ENCODE assay signal across 20 cellular contexts in genomic region chr3:29026959-29027358, GRCh38.
DNase-seq lines count a peak whose midpoint lies in the region; ATAC-seq, FAIRE-seq and TF ChIP-seq lines count a peak whose summit lies in the region.
"Had no signal": no experiment of that assay in that cellular context is flagged by ENCODE, and none has a peak within 500 bp of the region (broad histone marks: within the 10 kb centered on the region; RNA-seq: fewer than 3 reads in every experiment).

No MANE protein-coding gene starts in this region.

- peak overlapping the region; percentile 49 for H3K4me2 ChIP-seq in keratinocyte (ENCODE audit: control insufficient read depth, extremely low read depth, insufficient read depth, low read depth, low read length)

- no peaks in the 10 kb centered on the region for H3K4me1 Mint-ChIP-seq in natural killer cell treated with Interleukin-12 subunit alpha and Interleukin-12 subunit beta and Interleukin-15 and Interleukin-18, amount 100 ng/mL, for 72 hours (ENCODE audit: low read depth in 2 of 2)

- no peaks in the 10 kb centered on the region for H3K36me3 ChIP-seq in keratinocyte (ENCODE audit: control insufficient read depth in 2 of 2, extremely low read depth in 1 of 2, insufficient read depth in 2 of 2, low read length in 2 of 2)
- H3K36me3 ChIP-seq in uterus = no peaks in the 10 kb centered on the region
- H3K36me3 ChIP-seq: BE2C, HAP-1, heart left ventricle had no signal

- H3K27me3 ChIP-seq in keratinocyte (ENCODE audit: control insufficient read depth, extremely low read depth, insufficient read depth, low read length) = no peaks in the 10 kb centered on the region
- H3K27me3 ChIP-seq in uterus = no peaks in the 10 kb centered on the region
- H3K27me3 ChIP-seq: BE2C, heart left ventricle had no signal

- FAIRE-seq in keratinocyte (lab: Jason Lieb, UNC) = peak; percentile 73
- FAIRE-seq: endometrium, kidney, RCC 7860 had no signal

- H3K36me3 Mint-ChIP-seq in natural killer cell treated with Interleukin-12 subunit alpha and Interleukin-12 subunit beta and Interleukin-15 and Interleukin-18, amount 100 ng/mL, for 72 hours = no peaks in the 10 kb centered on the region
- H3K36me3 Mint-ChIP-seq: activated CD4-positive, alpha-beta memory T cell treated with anti-CD3 and anti-CD28 coated beads for 36 hours had no signal

- peaks cover 16% of the 10 kb centered on the region for H3K9me3 Mint-ChIP-seq in natural killer cell treated with Interleukin-12 subunit alpha and Interleukin-12 subunit beta and Interleukin-15 and Interleukin-18, amount 100 ng/mL, for 72 hours

- H2AFZ ChIP-seq in keratinocyte (ENCODE audit: control insufficient read depth, low read length) = no peak overlapping the region

- peak overlapping the region; percentile 33 for H3K27ac ChIP-seq in keratinocyte (ENCODE audit: control insufficient read depth, insufficient read depth, low read length)
- H3K27ac ChIP-seq in uterus = no peak overlapping the region
- H3K27ac ChIP-seq: heart left ventricle had no signal

- intact Hi-C loops in left colon (cut with DNase I, micrococcal nuclease) (no loop called here), uterus (cut with DNase I; ENCODE audit: low total_unique reads) (no loop called here)

- TF ChIP-seq POLR2A in uterus (IDR thresholded peaks at IDR 0.05) = no peak

- dilution Hi-C loops in keratinocyte (cut with MboI; ENCODE audit: extremely low pct_ligation_motif_present, low sequenced_read_pairs) = no loop called here

- no peaks in the 10 kb centered on the region for H3K9me1 ChIP-seq in keratinocyte (ENCODE audit: control insufficient read depth, extremely low read depth, insufficient read depth, low read length)

- in situ Hi-C loops in astrocyte of the spinal cord (cut with HindIII; ENCODE audit: low sequenced_read_pairs) = no loop called here

- no peaks in the 10 kb centered on the region for H3K9me3 ChIP-seq in keratinocyte (ENCODE audit: control insufficient read depth, low read depth, low read length)
- no peaks in the 10 kb centered on the region for H3K9me3 ChIP-seq in uterus
- H3K9me3 ChIP-seq: BE2C, HAP-1, heart left ventricle had no signal

- ATAC-seq in GM18909 (IDR thresholded peaks at IDR 0.05; ENCODE audit: poor library complexity, unreplicated experiment) (peak; percentile 40), HG03159 (IDR thresholded peaks at IDR 0.05; ENCODE audit: unreplicated experiment) (peak; percentile 41), left colon (no peak), HG02588 (IDR thresholded peaks at IDR 0.05; ENCODE audit: unreplicated experiment) (no peak)
- no peak for ATAC-seq in natural killer cell treated with Interleukin-12 subunit alpha and Interleukin-12 subunit beta and Interleukin-15 and Interleukin-18, amount 100 ng/mL, for 72 hours
- ATAC-seq: heart left ventricle had no signal

- H3K79me2 ChIP-seq in keratinocyte (ENCODE audit: control insufficient read depth, insufficient read depth, low read length) = no peaks in the 10 kb centered on the region

- TF ChIP-seq CTCF in astrocyte of the spinal cord (IDR thresholded peaks at IDR 0.05; ENCODE audit: low read depth, low read length) = no peak
- TF ChIP-seq CTCF in keratinocyte (optimal IDR thresholded peaks at IDR 0.05 in 1 of 3, IDR thresholded peaks at IDR 0.05 in 1 of 3, conservative IDR thresholded peaks at IDR 0.05 in 1 of 3; ENCODE audit: extremely low read depth in 1 of 3, insufficient read depth in 2 of 3, low read length in 3 of 3) = no peak
- TF ChIP-seq CTCF in uterus (IDR thresholded peaks at IDR 0.05) = no peak

- DNase-seq in astrocyte of the spinal cord (ENCODE audit: low read depth, low spot score) = peak; percentile 19
- peak; percentile 11 for DNase-seq in keratinocyte (ENCODE audit: low read depth, low spot score)
- no peak for DNase-seq in left colon
- DNase-seq in natural killer cell treated with Interleukin-12 subunit alpha and Interleukin-12 subunit beta and Interleukin-15 and Interleukin-18, amount 100 ng/mL, for 72 hours (ENCODE audit: low spot score) = no peak
- DNase-seq in uterus = no peak
- DNase-seq: activated CD4-positive, alpha-beta memory T cell treated with anti-CD3 and anti-CD28 coated beads for 36 hours; BE2C; DMS 273 treated with DMSO at 0.1 percent for 48 hours; heart left ventricle; kidney; NCI-H2081; NCI-H526 treated with DMSO at 0.1 percent for 48 hours; stimulated activated CD4-positive, alpha-beta T cell treated with anti-CD3 and anti-CD28 coated beads, Interleukin-2, amount 100 ng/mL, for 24 hours had no signal

- H3K4me3 Mint-ChIP-seq in natural killer cell treated with Interleukin-12 subunit alpha and Interleukin-12 subunit beta and Interleukin-15 and Interleukin-18, amount 100 ng/mL, for 72 hours = no peak overlapping the region
- H3K4me3 Mint-ChIP-seq: activated CD4-positive, alpha-beta memory T cell treated with anti-CD3 and anti-CD28 coated beads for 36 hours; activated T-helper 1 cell treated with anti-CD3 and anti-CD28 coated beads, Interleukin-12 subunit alpha, Interleukin-12 subunit beta, Interleukin-2, Interleukin-4 antibody, amounts not matched to agents 30 ng/mL and 10 ng/mL and 1 ng/mL, durations not matched to agents 14 hours and 24 hours and 36 hours had no signal

- no peak overlapping the region for H3K4me3 ChIP-seq in astrocyte of the spinal cord (ENCODE audit: low read depth, low read length)
- no peak overlapping the region for H3K4me3 ChIP-seq in keratinocyte (ENCODE audit: control insufficient read depth in 2 of 3, extremely low read depth in 1 of 3, insufficient read depth in 2 of 3, low read depth in 1 of 3, low read length in 3 of 3)
- H3K4me3 ChIP-seq in uterus = no peak overlapping the region
- H3K4me3 ChIP-seq: HAP-1, heart left ventricle had no signal

- H3K27me3 Mint-ChIP-seq in natural killer cell treated with Interleukin-12 subunit alpha and Interleukin-12 subunit beta and Interleukin-15 and Interleukin-18, amount 100 ng/mL, for 72 hours = no peaks in the 10 kb centered on the region
- H3K27me3 Mint-ChIP-seq: activated CD4-positive, alpha-beta memory T cell treated with anti-CD3 and anti-CD28 coated beads for 36 hours had no signal

- H3K27ac Mint-ChIP-seq in natural killer cell treated with Interleukin-12 subunit alpha and Interleukin-12 subunit beta and Interleukin-15 and Interleukin-18, amount 100 ng/mL, for 72 hours = peak overlapping the region in 1 of 2 donors; percentile 12
- H3K27ac Mint-ChIP-seq: activated CD4-positive, alpha-beta memory T cell treated with anti-CD3 and anti-CD28 coated beads for 36 hours had no signal

- H3K9ac ChIP-seq in keratinocyte (ENCODE audit: control insufficient read depth, extremely low read depth, insufficient read depth, low read length) = no peak overlapping the region

- no peaks in the 10 kb centered on the region for H4K20me1 ChIP-seq in keratinocyte (ENCODE audit: control insufficient read depth, extremely low read depth, insufficient read depth, low read length)

- H3K4me1 ChIP-seq in keratinocyte (ENCODE audit: control insufficient read depth, extremely low read depth, insufficient read depth, low read length) (peaks cover 18% of the 10 kb centered on the region), uterus (no peaks in the 10 kb centered on the region)
- H3K4me1 ChIP-seq: BE2C, HAP-1, heart left ventricle had no signal

Comparison
In these comparisons a context has a peak if more than half of its experiments do, and no peak if none do; other contexts are left out.
1. ATAC-seq: peak in GM18909 (single experiment) and HG03159 (single experiment); none in left colon (single experiment), natural killer cell treated with Interleukin-12 subunit alpha and Interleukin-12 subunit beta and Interleukin-15 and Interleukin-18, amount 100 ng/mL, for 72 hours (0 of 2) and HG02588 (single experiment).
2. DNase-seq: peak in astrocyte of the spinal cord (single experiment) and keratinocyte (single experiment); none in left colon (0 of 2), natural killer cell treated with Interleukin-12 subunit alpha and Interleukin-12 subunit beta and Interleukin-15 and Interleukin-18, amount 100 ng/mL, for 72 hours (single experiment) and uterus (0 of 2).